ENCODE assay signal across 11 cellular contexts in the genomic region with DNA sequence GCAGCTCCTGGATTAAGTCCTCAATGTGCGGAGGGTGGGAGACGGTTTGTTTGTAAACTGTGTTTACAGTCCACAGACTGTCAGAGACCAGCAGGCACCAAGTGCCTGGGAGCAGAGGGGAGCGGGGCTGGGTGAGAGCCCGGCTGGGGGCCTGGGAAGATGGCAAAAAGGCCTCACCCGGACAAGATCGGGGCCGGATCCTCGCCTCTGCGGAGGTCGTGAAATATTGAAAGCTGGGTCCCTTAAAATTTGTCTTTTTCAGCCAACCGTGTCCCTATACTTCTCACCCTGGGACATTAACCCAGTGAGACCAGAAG. TPM values are rescaled to one million over a fixed set of nuclear protein-coding genes. Genes with fewer than 3 reads are reported as not detected.
"Had no signal": no experiment of that assay in that cellular context is flagged by ENCODE, and none has a peak within 500 bp of the region (broad histone marks: within the 10 kb centered on the region; RNA-seq: fewer than 3 reads in every experiment).

No MANE protein-coding gene starts in this region.

- H3K9ac ChIP-seq: GM23248 had no signal

- H3K9me3 ChIP-seq: HAP-1 had no signal

- H3K4me3 Mint-ChIP-seq: GM23338, H9, HFFc6 had no signal

- FAIRE-seq: H1, H54 had no signal

- H2AFZ ChIP-seq: GM23248, GM23338 had no signal

- H3K36me3 ChIP-seq: HAP-1 had no signal

- DNase-seq: GM23248, GOT3, H7, H9, HCEC 1CT, HFFc6 had no signal

- H3K9me3 Mint-ChIP-seq: GM23338, H9 had no signal

- H3K4me2 ChIP-seq: GM23338 had no signal

- H3K27ac ChIP-seq: GM23248 had no signal

- H3K4me1 Mint-ChIP-seq: GM23338, H9 had no signal

- H3K4me1 ChIP-seq: HAP-1 had no signal

- H3K4me3 ChIP-seq: GM23248, GM23338, HAP-1 had no signal

- H3K27ac Mint-ChIP-seq: GM23338, HFFc6 had no signal

- ATAC-seq: GM23338 had no signal

RNA-seq across cellular contexts. Expression of gene MMP21, which starts 2.8 kb away (rescaled TPM):
- total RNA-seq: GM23248, GM23338, H1, H4, H7, H9, HFFc6 had no signal
- polyA plus RNA-seq: GM23248, GM23338, H1 had no signal
